Comparison of ENCODE assay signal across 19 cellular contexts in the genomic region with DNA sequence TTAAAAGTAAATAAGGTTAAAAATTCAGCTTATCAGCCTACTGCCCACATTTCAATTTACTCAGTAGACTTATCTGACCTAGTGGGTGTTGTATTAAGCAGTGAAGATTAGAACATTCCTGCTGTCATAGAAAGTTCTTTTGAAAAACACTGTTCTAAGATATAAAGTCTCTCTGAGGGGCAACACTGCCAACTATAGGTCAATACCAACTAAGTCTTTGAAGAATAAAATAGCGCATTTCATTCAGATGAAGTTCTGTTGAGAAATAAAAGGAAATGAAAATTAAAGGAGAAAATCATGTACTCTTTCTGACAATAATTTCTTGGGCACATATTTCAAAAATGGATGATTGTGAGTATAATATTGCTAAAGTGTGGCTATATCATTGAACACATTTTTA.
DNase-seq lines count a peak whose midpoint lies in the region; ATAC-seq and TF ChIP-seq lines count a peak whose summit lies in the region.
"Had no signal": no experiment of that assay in that cellular context is flagged by ENCODE, and none has a peak within 500 bp of the region (broad histone marks: within the 10 kb centered on the region; RNA-seq: fewer than 3 reads in every experiment).

No MANE protein-coding gene starts in this region.

- no peaks in the 10 kb centered on the region for H3K9me2 ChIP-seq in SK-N-SH

- no peak overlapping the region for H3K4me2 ChIP-seq in SK-N-SH

- H4K20me1 ChIP-seq in SK-N-SH (ENCODE audit: insufficient read depth), result no peaks in the 10 kb centered on the region

- CTCF ChIA-PET in SK-N-SH (lab: Yijun Ruan, JAX) (no interaction called here), RWPE1 (lab: Yijun Ruan, JAX) (no interaction called here)
- CTCF ChIA-PET in activated naive CD4-positive, alpha-beta T cell treated with anti-CD3 and anti-CD28 coated beads, Interleukin-2, amount 10 ng/mL, durations not matched to agents 7 days and 5 days (lab: Charles Lee), result no interaction called here

- H3K27ac ChIP-seq in SK-N-SH (ENCODE audit: low read depth in 2 of 2, low read length in 1 of 2), result no peak overlapping the region
- no peak overlapping the region for H3K27ac ChIP-seq in RWPE1
- H3K27ac ChIP-seq: HL-60 had no signal

- H3K9me3 ChIP-seq in SK-N-SH, result no peaks in the 10 kb centered on the region
- H3K9me3 ChIP-seq: Caco-2 had no signal

- TF ChIP-seq RAD21 in SK-N-SH (IDR thresholded peaks at IDR 0.05; ENCODE audit: low read length), result no peak

- no peak for ATAC-seq in SK-N-SH treated with all-trans-retinoic acid at 6 μM for 48 hours
- ATAC-seq: GM12878, K562, Panc1 had no signal

- in situ Hi-C loops in SK-MEL-5 (cut with HindIII; ENCODE audit: low pct_unique_long_range_greater_than_20kb, low sequenced_read_pairs), result no loop called here

- H3K4me1 ChIP-seq in SK-N-SH (ENCODE audit: control insufficient read depth in 1 of 2, insufficient read depth in 2 of 2, low read depth in 1 of 2, low read length in 1 of 2), result no peaks in the 10 kb centered on the region
- H3K4me1 ChIP-seq: Caco-2 had no signal

- no peaks in the 10 kb centered on the region for H3K4me1 Mint-ChIP-seq in activated naive CD4-positive, alpha-beta T cell treated with anti-CD3 and anti-CD28 coated beads, Interleukin-2, amount 10 ng/mL, durations not matched to agents 7 days and 5 days
- H3K4me1 Mint-ChIP-seq: CD14-positive monocyte had no signal

- no peaks in the 10 kb centered on the region for H3K27me3 Mint-ChIP-seq in activated naive CD4-positive, alpha-beta T cell treated with anti-CD3 and anti-CD28 coated beads, Interleukin-2, amount 10 ng/mL, durations not matched to agents 7 days and 5 days

- H3K27ac Mint-ChIP-seq in activated naive CD4-positive, alpha-beta T cell treated with anti-CD3 and anti-CD28 coated beads, Interleukin-2, amount 10 ng/mL, durations not matched to agents 7 days and 5 days, result no peak overlapping the region
- H3K27ac Mint-ChIP-seq: CD14-positive monocyte had no signal

- WGBS in SK-N-SH (ENCODE audit: low lambda C conversion rate), result 43% methylated on average over 1 of the region's 1 CpG

- no peak overlapping the region for H3K4me3 ChIP-seq in SK-N-SH (ENCODE audit: low read depth in 2 of 2, low read length in 1 of 2)
- H3K4me3 ChIP-seq: GM12878, K562 had no signal

- no peaks in the 10 kb centered on the region for H3F3A ChIP-seq in SK-N-SH (replicated peaks; ENCODE audit: insufficient read depth)

- POLR2A ChIA-PET in SK-N-SH (lab: Yijun Ruan, JAX) (no interaction called here), RWPE1 (lab: Yijun Ruan, JAX; ENCODE audit: low non-redundant PET) (no interaction called here)

- H2AFZ ChIP-seq in SK-N-SH (ENCODE audit: low read depth), result no peak overlapping the region

- TF ChIP-seq EP300 in SK-N-SH (IDR thresholded peaks at IDR 0.05; ENCODE audit: borderline replicate concordance in 1 of 2, low read depth in 1 of 2, low read length in 1 of 2), result no peak

- no peaks in the 10 kb centered on the region for H3K27me3 ChIP-seq in SK-N-SH (ENCODE audit: insufficient read depth)

- no peaks in the 10 kb centered on the region for H3K36me3 Mint-ChIP-seq in activated naive CD4-positive, alpha-beta T cell treated with anti-CD3 and anti-CD28 coated beads, Interleukin-2, amount 10 ng/mL, durations not matched to agents 7 days and 5 days
- H3K36me3 Mint-ChIP-seq: CD14-positive monocyte had no signal

- DNase-seq in SK-N-SH (no peak), SK-MEL-5 (ENCODE audit: low read depth, low spot score) (peak; percentile 1), iPS-NIHi7 (ENCODE audit: extremely low spot score) (peak; percentile 9), RWPE1 (ENCODE audit: low spot score) (no peak), hepatic stellate cell (ENCODE audit: low spot score) (no peak), DMS53 (lab: John Stamatoyannopoulos, UW) (no peak)
- DNase-seq in activated naive CD4-positive, alpha-beta T cell treated with anti-CD3 and anti-CD28 coated beads, Interleukin-2, amount 10 ng/mL, durations not matched to agents 7 days and 5 days, result no peak
- DNase-seq: Caco-2; DMS79; NCI-H1092; NCI-H226; NK-92 treated with Interleukin-12 subunit alpha and Interleukin-12 subunit beta, amount 100 ng/mL, for 24 hours; SHP77 treated with DMSO at 0.1 percent for 48 hours had no signal

- no peak overlapping the region for H3K9ac ChIP-seq in SK-N-SH

- no peak overlapping the region for H3K4me3 Mint-ChIP-seq in activated naive CD4-positive, alpha-beta T cell treated with anti-CD3 and anti-CD28 coated beads, Interleukin-2, amount 10 ng/mL, durations not matched to agents 7 days and 5 days
- H3K4me3 Mint-ChIP-seq: CD14-positive monocyte had no signal

- TF ChIP-seq CTCF in SK-N-SH (IDR thresholded peaks at IDR 0.05), result peak; percentile 32; the same call in 1 of the 2 replicates
- no peak for TF ChIP-seq CTCF in RWPE1 (conservative IDR thresholded peaks at IDR 0.05; ENCODE audit: low read depth)

- no peaks in the 10 kb centered on the region for H3K36me3 ChIP-seq in SK-N-SH (replicated peaks in 1 of 2; ENCODE audit: control insufficient read depth in 1 of 2, insufficient read depth in 2 of 2, low read length in 1 of 2)

- H3K79me2 ChIP-seq in SK-N-SH (ENCODE audit: insufficient read depth), result no peaks in the 10 kb centered on the region

- peaks cover 6% of the 10 kb centered on the region for H3K9me3 Mint-ChIP-seq in activated naive CD4-positive, alpha-beta T cell treated with anti-CD3 and anti-CD28 coated beads, Interleukin-2, amount 10 ng/mL, durations not matched to agents 7 days and 5 days

TF ChIP-seq in SK-N-SH, 30 proteins besides CTCF, POLR2A, EP300 and RAD21:
- no peak for TF ChIP-seq TAF1 (IDR thresholded peaks at IDR 0.05; ENCODE audit: borderline replicate concordance, low read depth, low read length)

TF ChIP-seq in SK-N-SH treated with all-trans-retinoic acid at 6 μM for 48 hours, 23 proteins besides CTCF, POLR2A, EP300 and RAD21 (continues in another document):
- TF ChIP-seq, protein P1, sequence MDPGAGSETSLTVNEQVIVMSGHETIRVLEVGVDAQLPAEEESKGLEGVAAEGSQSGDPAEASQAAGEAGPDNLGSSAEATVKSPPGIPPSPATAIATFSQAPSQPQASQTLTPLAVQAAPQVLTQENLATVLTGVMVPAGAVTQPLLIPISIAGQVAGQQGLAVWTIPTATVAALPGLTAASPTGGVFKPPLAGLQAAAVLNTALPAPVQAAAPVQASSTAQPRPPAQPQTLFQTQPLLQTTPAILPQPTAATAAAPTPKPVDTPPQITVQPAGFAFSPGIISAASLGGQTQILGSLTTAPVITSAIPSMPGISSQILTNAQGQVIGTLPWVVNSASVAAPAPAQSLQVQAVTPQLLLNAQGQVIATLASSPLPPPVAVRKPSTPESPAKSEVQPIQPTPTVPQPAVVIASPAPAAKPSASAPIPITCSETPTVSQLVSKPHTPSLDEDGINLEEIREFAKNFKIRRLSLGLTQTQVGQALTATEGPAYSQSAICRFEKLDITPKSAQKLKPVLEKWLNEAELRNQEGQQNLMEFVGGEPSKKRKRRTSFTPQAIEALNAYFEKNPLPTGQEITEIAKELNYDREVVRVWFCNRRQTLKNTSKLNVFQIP (CRISPR knock-in tag; IDR thresholded peaks at IDR 0.05; ENCODE audit: borderline replicate concordance, low read depth), result no peak
- TF ChIP-seq, protein P2, sequence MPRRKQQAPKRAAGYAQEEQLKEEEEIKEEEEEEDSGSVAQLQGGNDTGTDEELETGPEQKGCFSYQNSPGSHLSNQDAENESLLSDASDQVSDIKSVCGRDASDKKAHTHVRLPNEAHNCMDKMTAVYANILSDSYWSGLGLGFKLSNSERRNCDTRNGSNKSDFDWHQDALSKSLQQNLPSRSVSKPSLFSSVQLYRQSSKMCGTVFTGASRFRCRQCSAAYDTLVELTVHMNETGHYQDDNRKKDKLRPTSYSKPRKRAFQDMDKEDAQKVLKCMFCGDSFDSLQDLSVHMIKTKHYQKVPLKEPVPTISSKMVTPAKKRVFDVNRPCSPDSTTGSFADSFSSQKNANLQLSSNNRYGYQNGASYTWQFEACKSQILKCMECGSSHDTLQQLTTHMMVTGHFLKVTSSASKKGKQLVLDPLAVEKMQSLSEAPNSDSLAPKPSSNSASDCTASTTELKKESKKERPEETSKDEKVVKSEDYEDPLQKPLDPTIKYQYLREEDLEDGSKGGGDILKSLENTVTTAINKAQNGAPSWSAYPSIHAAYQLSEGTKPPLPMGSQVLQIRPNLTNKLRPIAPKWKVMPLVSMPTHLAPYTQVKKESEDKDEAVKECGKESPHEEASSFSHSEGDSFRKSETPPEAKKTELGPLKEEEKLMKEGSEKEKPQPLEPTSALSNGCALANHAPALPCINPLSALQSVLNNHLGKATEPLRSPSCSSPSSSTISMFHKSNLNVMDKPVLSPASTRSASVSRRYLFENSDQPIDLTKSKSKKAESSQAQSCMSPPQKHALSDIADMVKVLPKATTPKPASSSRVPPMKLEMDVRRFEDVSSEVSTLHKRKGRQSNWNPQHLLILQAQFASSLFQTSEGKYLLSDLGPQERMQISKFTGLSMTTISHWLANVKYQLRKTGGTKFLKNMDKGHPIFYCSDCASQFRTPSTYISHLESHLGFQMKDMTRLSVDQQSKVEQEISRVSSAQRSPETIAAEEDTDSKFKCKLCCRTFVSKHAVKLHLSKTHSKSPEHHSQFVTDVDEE (CRISPR knock-in tag; IDR thresholded peaks at IDR 0.05), result no peak
- no peak for TF ChIP-seq PPARA (CRISPR knock-in tag; IDR thresholded peaks at IDR 0.05; ENCODE audit: borderline replicate concordance)
- TF ChIP-seq ISL1 (CRISPR knock-in tag; IDR thresholded peaks at IDR 0.05), result no peak
- TF ChIP-seq, protein P3, sequence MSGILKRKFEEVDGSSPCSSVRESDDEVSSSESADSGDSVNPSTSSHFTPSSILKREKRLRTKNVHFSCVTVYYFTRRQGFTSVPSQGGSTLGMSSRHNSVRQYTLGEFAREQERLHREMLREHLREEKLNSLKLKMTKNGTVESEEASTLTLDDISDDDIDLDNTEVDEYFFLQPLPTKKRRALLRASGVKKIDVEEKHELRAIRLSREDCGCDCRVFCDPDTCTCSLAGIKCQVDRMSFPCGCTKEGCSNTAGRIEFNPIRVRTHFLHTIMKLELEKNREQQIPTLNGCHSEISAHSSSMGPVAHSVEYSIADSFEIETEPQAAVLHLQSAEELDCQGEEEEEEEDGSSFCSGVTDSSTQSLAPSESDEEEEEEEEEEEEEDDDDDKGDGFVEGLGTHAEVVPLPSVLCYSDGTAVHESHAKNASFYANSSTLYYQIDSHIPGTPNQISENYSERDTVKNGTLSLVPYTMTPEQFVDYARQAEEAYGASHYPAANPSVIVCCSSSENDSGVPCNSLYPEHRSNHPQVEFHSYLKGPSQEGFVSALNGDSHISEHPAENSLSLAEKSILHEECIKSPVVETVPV (CRISPR knock-in tag; IDR thresholded peaks at IDR 0.05), result no peak
- TF ChIP-seq BACH2 (CRISPR knock-in tag; IDR thresholded peaks at IDR 0.05; ENCODE audit: borderline replicate concordance), result no peak

Comparison
In these comparisons a context has a peak if more than half of its experiments do, and no peak if none do; other contexts are left out.
1. DNase-seq: peak in SK-MEL-5 (single experiment) and iPS-NIHi7 (single experiment); none in SK-N-SH (single experiment), activated naive CD4-positive, alpha-beta T cell treated with anti-CD3 and anti-CD28 coated beads, Interleukin-2, amount 10 ng/mL, durations not matched to agents 7 days and 5 days (single experiment), RWPE1 (single experiment), hepatic stellate cell (single experiment) and DMS53 (single experiment).